15 cellular contexts compared by ENCODE assay signal in the genomic region with DNA sequence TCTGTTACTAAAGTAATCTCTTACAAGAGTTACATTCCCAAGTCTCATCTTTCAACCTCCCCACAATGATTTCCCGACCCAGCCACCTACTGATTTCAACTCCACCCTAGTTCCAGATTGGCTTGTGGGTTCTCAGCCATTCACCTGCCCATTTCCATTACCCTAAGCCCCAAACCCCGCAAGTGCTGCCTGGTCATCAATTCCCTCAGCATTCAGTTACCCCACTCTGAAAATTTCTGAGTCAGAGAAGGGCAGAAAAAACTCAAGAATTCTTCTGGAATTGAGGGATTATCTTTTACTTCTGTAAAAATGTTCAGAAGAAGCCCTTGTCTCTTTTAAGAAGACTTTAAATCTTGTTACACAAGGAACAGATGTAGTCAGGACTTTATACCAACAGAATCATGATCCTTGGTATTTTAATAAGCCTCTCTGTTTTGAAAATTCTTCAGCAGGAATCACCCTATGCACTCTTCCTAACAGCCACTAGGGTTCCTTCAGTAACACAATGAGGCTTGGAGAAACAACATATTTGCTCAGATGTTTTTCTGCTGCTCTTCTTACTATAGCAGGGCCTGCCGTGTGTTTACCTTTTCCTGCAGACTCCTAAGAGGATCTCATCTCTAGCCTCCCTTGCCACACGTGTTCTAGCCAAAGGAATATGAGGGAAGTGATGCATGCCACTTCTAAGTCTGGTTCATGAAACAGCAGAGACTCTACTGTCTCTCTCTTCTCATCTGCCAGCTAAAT. TPM values are rescaled to one million over a fixed set of nuclear protein-coding genes. Genes with fewer than 3 reads are reported as not detected.
DNase-seq lines count a peak whose midpoint lies in the region; ATAC-seq, FAIRE-seq and TF ChIP-seq lines count a peak whose summit lies in the region.
"Had no signal": no experiment of that assay in that cellular context is flagged by ENCODE, and none has a peak within 500 bp of the region (broad histone marks: within the 10 kb centered on the region; RNA-seq: fewer than 3 reads in every experiment).

No MANE protein-coding gene starts in this region.

- no peak overlapping the region for H3K4me3 Mint-ChIP-seq in WTC11
- no peak overlapping the region for H3K4me3 Mint-ChIP-seq in activated CD8-positive, alpha-beta T cell treated with anti-CD3 and anti-CD28 coated beads, Interleukin-2, amount 10 ng/mL, durations not matched to agents 7 days and 5 days
- no peak overlapping the region for H3K4me3 Mint-ChIP-seq in immature natural killer cell
- H3K4me3 Mint-ChIP-seq: activated CD4-positive, alpha-beta T cell treated with anti-CD3 and anti-CD28 coated beads, Interleukin-2, amount 10 ng/mL, durations not matched to agents 7 days and 5 days had no signal

- H3K9me2 ChIP-seq in hepatocyte (replicated peaks; ENCODE audit: insufficient read depth) = no peaks in the 10 kb centered on the region

- CTCF ChIA-PET in A549 (lab: Yijun Ruan, JAX) (interaction anchor here (1.0 to 1.5 kb wide), 2 partner anchors 10 to 36 kb away, joined by 3 to 5 read pairs; no protein-coding TSS in a partner anchor), WTC11 (lab: Charles Lee) (no interaction called here)
- CTCF ChIA-PET in activated CD8-positive, alpha-beta T cell treated with anti-CD3 and anti-CD28 coated beads, Interleukin-2, amount 10 ng/mL, durations not matched to agents 7 days and 5 days (lab: Charles Lee) = no interaction called here

- 0 out of 3 replicates have a peak, but pooled peaks cover 3% of the 10 kb centered on the region for H3K4me1 ChIP-seq in A549
- H3K4me1 ChIP-seq in hepatocyte (ENCODE audit: insufficient read depth) = peaks cover 12% of the 10 kb centered on the region

- H3K27me3 Mint-ChIP-seq in WTC11 (ENCODE audit: low read depth) (peaks cover 3% of the 10 kb centered on the region; the same call in 1 of the 2 replicates), immature natural killer cell (ENCODE audit: low read depth in 3 of 3) (peaks cover 3 to 18% (median 5%) of the 10 kb centered on the region in 3 donors)
- H3K27me3 Mint-ChIP-seq in activated CD8-positive, alpha-beta T cell treated with anti-CD3 and anti-CD28 coated beads, Interleukin-2, amount 10 ng/mL, durations not matched to agents 7 days and 5 days (ENCODE audit: low read depth) = peaks cover 14% of the 10 kb centered on the region

- H3K4me1 Mint-ChIP-seq in WTC11 = peaks cover 18% of the 10 kb centered on the region
- no peaks in the 10 kb centered on the region for H3K4me1 Mint-ChIP-seq in activated CD8-positive, alpha-beta T cell treated with anti-CD3 and anti-CD28 coated beads, Interleukin-2, amount 10 ng/mL, durations not matched to agents 7 days and 5 days (ENCODE audit: low read depth)
- no peaks in the 10 kb centered on the region for H3K4me1 Mint-ChIP-seq in immature natural killer cell
- H3K4me1 Mint-ChIP-seq: activated CD4-positive, alpha-beta T cell treated with anti-CD3 and anti-CD28 coated beads, Interleukin-2, amount 10 ng/mL, durations not matched to agents 7 days and 5 days had no signal

- H3K9me3 ChIP-seq in A549 (no peaks in the 10 kb centered on the region), hepatocyte (ENCODE audit: low read depth) (no peaks in the 10 kb centered on the region)

- H3K27me3 ChIP-seq in hepatocyte = no peaks in the 10 kb centered on the region

- ATAC-seq in A549 = peak; percentile 54 to 67; a peak in 3 of 6 replicates
- peak; percentile 86 for ATAC-seq in WTC11
- no peak for ATAC-seq in activated CD8-positive, alpha-beta T cell treated with anti-CD3 and anti-CD28 coated beads, Interleukin-2, amount 10 ng/mL, durations not matched to agents 7 days and 5 days

- no peak overlapping the region for H3K27ac ChIP-seq in A549
- H3K27ac ChIP-seq in hepatocyte = peak overlapping the region; percentile 32

- 0 out of 3 replicates have a peak, but pooled peaks have one; percentile 10 for TF ChIP-seq CTCF in A549 (IDR thresholded peaks at IDR 0.05)
- TF ChIP-seq CTCF in GM12873 (IDR thresholded peaks at IDR 0.05; ENCODE audit: insufficient read depth, low read depth, low read length, missing control alignments) = peak; percentile 40
- TF ChIP-seq CTCF in WTC11 (IDR thresholded peaks at IDR 0.05) = 0 out of 2 replicates have a peak, but pooled peaks have one; percentile 12
- TF ChIP-seq CTCF in hepatocyte (IDR thresholded peaks at IDR 0.05; ENCODE audit: poor library complexity) = peak; percentile 26

- H3K36me3 ChIP-seq in hepatocyte (replicated peaks; ENCODE audit: insufficient read depth, low read depth) = no peaks in the 10 kb centered on the region

- TF ChIP-seq POLR2A in A549 (IDR thresholded peaks at IDR 0.05; ENCODE audit: low read length) = no peak

- H3K4me2 ChIP-seq in A549 = no peak overlapping the region
- no peak overlapping the region for H3K4me2 ChIP-seq in hepatocyte

- no peak overlapping the region for H3K4me3 ChIP-seq in A549
- H3K4me3 ChIP-seq in hepatocyte = no peak overlapping the region

- 32% methylated on average over 4 of the region's 4 CpGs for WGBS in A549 (ENCODE audit: missing lambda C conversion rate)
- WGBS in hepatocyte (ENCODE audit: low lambda C conversion rate, missing lambda C conversion rate) = 58% methylated on average over 4 of the region's 4 CpGs

- POLR2A ChIA-PET in A549 (lab: Yijun Ruan, JAX) (no interaction called here), WTC11 (lab: Charles Lee) (no interaction called here)
- POLR2A ChIA-PET in activated CD8-positive, alpha-beta T cell treated with anti-CD3 and anti-CD28 coated beads, Interleukin-2, amount 10 ng/mL, durations not matched to agents 7 days and 5 days (lab: Charles Lee) = no interaction called here

- H3K79me2 ChIP-seq in hepatocyte = no peaks in the 10 kb centered on the region

- DNase-seq in A549 (ENCODE audit: low read depth in 1 of 2, low spot score in 1 of 2) (peak; percentile 8 to 13), WTC11 (ENCODE audit: low spot score) (no peak), hepatocyte (ENCODE audit: low spot score) (no peak), immature natural killer cell (no peak)
- DNase-seq in activated CD8-positive, alpha-beta T cell treated with anti-CD3 and anti-CD28 coated beads, Interleukin-2, amount 10 ng/mL, durations not matched to agents 7 days and 5 days = no peak
- no peak for DNase-seq in activated naive CD4-positive, alpha-beta T cell (lab: John Stamatoyannopoulos, UW)
- no peak for DNase-seq in activated CD4-positive, CD25-positive, alpha-beta regulatory T cell (lab: John Stamatoyannopoulos, UW)
- DNase-seq: activated CD4-positive, alpha-beta T cell treated with anti-CD3 and anti-CD28 coated beads, Interleukin-2, amount 10 ng/mL, durations not matched to agents 7 days and 5 days; C1 segment of cervical spinal cord; NCI-H524 treated with DMSO at 0.1 percent for 48 hours; nucleus accumbens; stimulated activated CD4-positive, alpha-beta T cell treated with anti-CD3 and anti-CD28 coated beads, Interleukin-2, amount 100 ng/mL, for 48 hours had no signal

- H3K27ac Mint-ChIP-seq in WTC11 (peak overlapping the region; percentile 48; the same call in 1 of the 2 replicates), immature natural killer cell (no peak overlapping the region)
- no peak overlapping the region for H3K27ac Mint-ChIP-seq in activated CD8-positive, alpha-beta T cell treated with anti-CD3 and anti-CD28 coated beads, Interleukin-2, amount 10 ng/mL, durations not matched to agents 7 days and 5 days
- H3K27ac Mint-ChIP-seq: activated CD4-positive, alpha-beta T cell treated with anti-CD3 and anti-CD28 coated beads, Interleukin-2, amount 10 ng/mL, durations not matched to agents 7 days and 5 days had no signal

- no peaks in the 10 kb centered on the region for H3K36me3 Mint-ChIP-seq in WTC11
- no peaks in the 10 kb centered on the region for H3K36me3 Mint-ChIP-seq in activated CD8-positive, alpha-beta T cell treated with anti-CD3 and anti-CD28 coated beads, Interleukin-2, amount 10 ng/mL, durations not matched to agents 7 days and 5 days (ENCODE audit: low read depth)
- H3K36me3 Mint-ChIP-seq in immature natural killer cell = no peaks in the 10 kb centered on the region

- no peak for FAIRE-seq in A549 (lab: Jason Lieb, UNC)
- FAIRE-seq: GM19239 had no signal

- H4K20me1 ChIP-seq in hepatocyte (ENCODE audit: insufficient read depth, poor library complexity, severe bottlenecking) = no peaks in the 10 kb centered on the region

- TF ChIP-seq EP300 in A549 (IDR thresholded peaks at IDR 0.05) = no peak

- no peak overlapping the region for H2AFZ ChIP-seq in hepatocyte

- H3K9me3 Mint-ChIP-seq in WTC11 = no peaks in the 10 kb centered on the region
- no peaks in the 10 kb centered on the region for H3K9me3 Mint-ChIP-seq in activated CD8-positive, alpha-beta T cell treated with anti-CD3 and anti-CD28 coated beads, Interleukin-2, amount 10 ng/mL, durations not matched to agents 7 days and 5 days (ENCODE audit: insufficient read depth)
- no peaks in the 10 kb centered on the region for H3K9me3 Mint-ChIP-seq in immature natural killer cell
- H3K9me3 Mint-ChIP-seq: activated CD4-positive, alpha-beta T cell treated with anti-CD3 and anti-CD28 coated beads, Interleukin-2, amount 10 ng/mL, durations not matched to agents 7 days and 5 days had no signal

- no peak for TF ChIP-seq RAD21 in A549 (conservative IDR thresholded peaks at IDR 0.05 in 1 of 2, IDR thresholded peaks at IDR 0.05 in 1 of 2)

TF ChIP-seq in WTC11, 78 proteins besides CTCF, POLR2A, EP300 and RAD21 (continues in another document):
- TF ChIP-seq, protein P1, sequence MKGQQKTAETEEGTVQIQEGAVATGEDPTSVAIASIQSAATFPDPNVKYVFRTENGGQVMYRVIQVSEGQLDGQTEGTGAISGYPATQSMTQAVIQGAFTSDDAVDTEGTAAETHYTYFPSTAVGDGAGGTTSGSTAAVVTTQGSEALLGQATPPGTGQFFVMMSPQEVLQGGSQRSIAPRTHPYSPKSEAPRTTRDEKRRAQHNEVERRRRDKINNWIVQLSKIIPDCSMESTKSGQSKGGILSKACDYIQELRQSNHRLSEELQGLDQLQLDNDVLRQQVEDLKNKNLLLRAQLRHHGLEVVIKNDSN (CRISPR knock-in tag; IDR thresholded peaks at IDR 0.05) = no peak
- no peak for TF ChIP-seq EMX1 (CRISPR knock-in tag; IDR thresholded peaks at IDR 0.05)

RNA-seq across cellular contexts. Expression of gene PAMR1, which starts 29.2 kb away (rescaled TPM):
- polyA plus RNA-seq in A549 (2011; rRNA removed) = not detected in 2 replicates
- polyA plus RNA-seq in A549 (2012; cell fraction: cytosol; rRNA removed) = not detected in 2 replicates
- not detected in 2 replicates for polyA plus RNA-seq in A549 (2012; cell fraction: nucleus; rRNA removed)
- polyA plus RNA-seq in A549 (2017; fragmentation: RNase III; extraction: RNeasy Plus Mini Kit Qiagen cat#74134 plus additional on column Dnase treatment) = not detected in 3 replicates
- polyA minus RNA-seq in A549 (2011; rRNA and poly(A)+ RNA removed) = 0.34 and 0.66 TPM in 2 replicates
- 2.3 to 3.2 TPM (median 2.8 TPM) in 3 replicates for total RNA-seq in WTC11 (2021)
- total RNA-seq in hepatocyte = 24.8 and 31.1 TPM in 2 replicates
- polyA plus RNA-seq in hepatocyte = 26.3 and 35.2 TPM in 2 replicates
- total RNA-seq in activated CD8-positive, alpha-beta T cell treated with anti-CD3 and anti-CD28 coated beads, Interleukin-2, amount 10 ng/mL, durations not matched to agents 7 days and 5 days = not detected
- polyA plus RNA-seq in immature natural killer cell = not detected
- total RNA-seq: activated CD4-positive, alpha-beta T cell treated with anti-CD3 and anti-CD28 coated beads, Interleukin-2, amount 10 ng/mL, durations not matched to agents 7 days and 5 days; M059J had no signal

Comparison
In these comparisons a context has a peak if more than half of its experiments do, and no peak if none do; other contexts are left out.
1. DNase-seq: peak in A549 (2 of 2); none in WTC11 (single experiment), hepatocyte (single experiment), activated CD8-positive, alpha-beta T cell treated with anti-CD3 and anti-CD28 coated beads, Interleukin-2, amount 10 ng/mL, durations not matched to agents 7 days and 5 days (single experiment), activated naive CD4-positive, alpha-beta T cell (0 of 4), immature natural killer cell (0 of 3) and activated CD4-positive, CD25-positive, alpha-beta regulatory T cell (0 of 4).
2. Of the 8 proteins assayed by ChIP-seq in both WTC11 and A549: peak only in WTC11: none; only in A549: none; in both: CTCF; in neither: 7.
3. Peak in every context shown above with its lines, with median percentiles within 50 percentile points of each other: CTCF ChIP-seq.